Comparison of ENCODE assay signal across 18 cellular contexts in the genomic region with DNA sequence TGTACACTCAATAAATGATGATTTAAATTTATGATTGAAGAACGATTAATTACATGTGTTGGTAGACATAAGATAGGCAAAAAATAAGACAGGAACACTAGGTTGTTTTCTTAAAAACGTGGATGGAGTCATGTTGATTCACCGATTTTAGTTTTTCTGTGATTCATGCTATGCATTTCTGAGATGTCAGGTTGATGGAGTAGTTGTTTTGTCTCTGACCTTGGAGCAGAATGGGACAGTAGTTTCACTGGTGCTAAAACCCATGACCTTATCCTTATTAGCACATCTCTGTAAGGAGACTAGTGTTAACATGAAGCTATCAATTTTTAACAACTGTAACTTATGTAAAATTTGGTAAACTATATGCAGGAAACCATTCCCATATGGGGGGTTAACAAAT.
A peak's percentile ranks its signal among the peaks of the same experiment; 100 is the strongest.
DNase-seq lines count a peak whose midpoint lies in the region; ATAC-seq, FAIRE-seq and TF ChIP-seq lines count a peak whose summit lies in the region.
"Had no signal": no experiment of that assay in that cellular context is flagged by ENCODE, and none has a peak within 500 bp of the region (broad histone marks: within the 10 kb centered on the region; RNA-seq: fewer than 3 reads in every experiment).

No MANE protein-coding gene starts in this region.

- H3K27me3 Mint-ChIP-seq in MCF 10A (ENCODE audit: insufficient read depth, unreplicated experiment), result no peaks in the 10 kb centered on the region
- no peaks in the 10 kb centered on the region for H3K27me3 Mint-ChIP-seq in astrocyte (ENCODE audit: low read depth, unreplicated experiment)
- H3K27me3 Mint-ChIP-seq: B cell, IgD-negative memory B cell had no signal

- no peaks in the 10 kb centered on the region for H4K20me1 ChIP-seq in astrocyte (ENCODE audit: insufficient read depth, low read length)
- H4K20me1 ChIP-seq: BLaER1 treated with 17β-estradiol and CSF1 and Interleukin-3, amounts not matched to agents 10 nM and 100 nM had no signal

- POLR2A ChIA-PET in MCF 10A (lab: Yijun Ruan, JAX), result interaction anchor here (0.5 to 0.9 kb wide), 3 partner anchors 8 to 471 kb away, joined by 3 to 4 read pairs (median 4); no protein-coding TSS in a partner anchor

- no peak for TF ChIP-seq POLR2A in breast epithelium (IDR thresholded peaks at IDR 0.05)

- H3K4me1 Mint-ChIP-seq in MCF 10A (ENCODE audit: insufficient read depth, unreplicated experiment) (peaks cover 45% of the 10 kb centered on the region), astrocyte (ENCODE audit: low read depth, unreplicated experiment) (peaks cover 23% of the 10 kb centered on the region)
- H3K4me1 Mint-ChIP-seq: B cell, IgD-negative memory B cell had no signal

- H3K9me3 Mint-ChIP-seq in MCF 10A (ENCODE audit: unreplicated experiment) (peaks cover 13% of the 10 kb centered on the region), astrocyte (ENCODE audit: unreplicated experiment) (peaks cover 1% of the 10 kb centered on the region)

- TF ChIP-seq CTCF in MCF 10A (IDR thresholded peaks at IDR 0.05; ENCODE audit: unreplicated experiment) (no peak), breast epithelium (IDR thresholded peaks at IDR 0.05) (no peak), astrocyte (IDR thresholded peaks at IDR 0.05; ENCODE audit: insufficient read depth, low read depth, low read length) (no peak), psoas muscle (IDR thresholded peaks at IDR 0.05) (no peak)

- WGBS in psoas muscle, 3 donors, result 88 to 91% (median 89%) methylated on average over 3 of the region's 3 CpGs

- intact Hi-C loops in MCF 10A (cut with micrococcal nuclease), result no loop called here
- intact Hi-C loops in breast epithelium (cut with DNase I; ENCODE audit: low total_unique reads), result no loop called here
- intact Hi-C loops in psoas muscle (cut with DNase I), result no loop called here

- peak overlapping the region; percentile 98 for H3K27ac Mint-ChIP-seq in MCF 10A (ENCODE audit: low read depth, unreplicated experiment)
- H3K27ac Mint-ChIP-seq in astrocyte (ENCODE audit: unreplicated experiment), result no peak overlapping the region
- H3K27ac Mint-ChIP-seq: B cell; CD8-positive, alpha-beta T cell; IgD-negative memory B cell had no signal

- H3K4me2 ChIP-seq in astrocyte (ENCODE audit: low read length), result no peak overlapping the region
- H3K4me2 ChIP-seq: BLaER1 treated with 17β-estradiol and CSF1 and Interleukin-3, amounts not matched to agents 10 nM and 100 nM had no signal

- peak overlapping the region; percentile 12 for H3K4me3 Mint-ChIP-seq in MCF 10A (ENCODE audit: unreplicated experiment)
- H3K4me3 Mint-ChIP-seq in astrocyte (ENCODE audit: unreplicated experiment), result no peak overlapping the region
- H3K4me3 Mint-ChIP-seq: B cell; CD8-positive, alpha-beta T cell; IgD-negative memory B cell had no signal

- peak; percentile 82 for FAIRE-seq in astrocyte (lab: Jason Lieb, UNC)
- FAIRE-seq: GM19239, HepG2 had no signal

- H3K79me2 ChIP-seq in astrocyte (ENCODE audit: insufficient read depth, low read length), result no peaks in the 10 kb centered on the region

- no peak overlapping the region for H3K9ac ChIP-seq in astrocyte (ENCODE audit: low read length)
- H3K9ac ChIP-seq: BLaER1 treated with 17β-estradiol and CSF1 and Interleukin-3, amounts not matched to agents 10 nM and 100 nM had no signal

- DNase-seq in MCF 10A (ENCODE audit: unreplicated experiment) (peak; percentile 3), breast epithelium (ENCODE audit: low spot score in 2 of 2) (no peak), astrocyte (ENCODE audit: low read depth) (no peak), cortex of kidney (lab: John Stamatoyannopoulos, UW) (no peak), HT-29 (ENCODE audit: low spot score) (no peak), psoas muscle (no peak)
- DNase-seq: Calu3; CD8-positive, alpha-beta T cell; DMS79 treated with DMSO at 0.1 percent for 48 hours; GF-D8 had no signal

- no peak overlapping the region for H2AFZ ChIP-seq in astrocyte (ENCODE audit: low read depth, low read length)
- peak overlapping the region; percentile 26 for H2AFZ ChIP-seq in neuron (ENCODE audit: low read depth, low read length)

- H3K36me3 ChIP-seq in breast epithelium, result no peaks in the 10 kb centered on the region
- no peaks in the 10 kb centered on the region for H3K36me3 ChIP-seq in astrocyte (ENCODE audit: insufficient read depth, low read length)
- no peaks in the 10 kb centered on the region for H3K36me3 ChIP-seq in neuron (ENCODE audit: insufficient read depth, low read length)
- no peaks in the 10 kb centered on the region for H3K36me3 ChIP-seq in psoas muscle (ENCODE audit: insufficient read depth in 1 of 2, low read depth in 1 of 2)
- H3K36me3 ChIP-seq: BLaER1 treated with 17β-estradiol and CSF1 and Interleukin-3, amounts not matched to agents 10 nM and 100 nM; HAP-1 had no signal

- H3K9me3 ChIP-seq in breast epithelium (no peaks in the 10 kb centered on the region), astrocyte (ENCODE audit: insufficient read depth, low read depth, low read length) (no peaks in the 10 kb centered on the region), neuron (ENCODE audit: low read length) (no peaks in the 10 kb centered on the region), psoas muscle (no peaks in the 10 kb centered on the region)
- H3K9me3 ChIP-seq: BLaER1 treated with 17β-estradiol and CSF1 and Interleukin-3, amounts not matched to agents 10 nM and 100 nM; HAP-1 had no signal

- CTCF ChIA-PET in MCF 10A (lab: Yijun Ruan, JAX), result interaction anchor here (1.4 kb wide), 1 partner anchor 619 kb away, joined by 3 read pairs; no protein-coding TSS in a partner anchor

- H3K27ac ChIP-seq in breast epithelium (no peak overlapping the region), astrocyte (ENCODE audit: low read depth, low read length) (no peak overlapping the region), psoas muscle (no peak overlapping the region)
- H3K27ac ChIP-seq: 22Rv1; BLaER1 treated with 17β-estradiol and CSF1 and Interleukin-3, amounts not matched to agents 10 nM and 100 nM had no signal

- no peak for ATAC-seq in psoas muscle
- ATAC-seq: CD8-positive, alpha-beta T cell; HepG2 had no signal

- H3K4me3 ChIP-seq in breast epithelium (no peak overlapping the region), astrocyte (ENCODE audit: insufficient read depth, low read depth, low read length) (no peak overlapping the region), neuron (ENCODE audit: low read length) (no peak overlapping the region), psoas muscle (no peak overlapping the region)
- H3K4me3 ChIP-seq: BLaER1 treated with 17β-estradiol and CSF1 and Interleukin-3, amounts not matched to agents 10 nM and 100 nM; HAP-1 had no signal

- H3K36me3 Mint-ChIP-seq in MCF 10A (ENCODE audit: insufficient read depth, unreplicated experiment) (peaks cover 7% of the 10 kb centered on the region), astrocyte (ENCODE audit: low read depth, unreplicated experiment) (no peaks in the 10 kb centered on the region)
- H3K36me3 Mint-ChIP-seq: CD8-positive, alpha-beta T cell; IgD-negative memory B cell had no signal

- no TSS peak for BruUV-seq in MCF 10A (replicated peaks; lab: Mats Ljungman, UMichigan)

- H3K4me1 ChIP-seq in breast epithelium (peaks cover 0 to 3% of the 10 kb centered on the region in 2 donors), astrocyte (ENCODE audit: insufficient read depth, low read length) (no peaks in the 10 kb centered on the region), neuron (ENCODE audit: insufficient read depth, low read length) (no peaks in the 10 kb centered on the region), psoas muscle (no peaks in the 10 kb centered on the region)
- H3K4me1 ChIP-seq: BLaER1 treated with 17β-estradiol and CSF1 and Interleukin-3, amounts not matched to agents 10 nM and 100 nM; HAP-1 had no signal

- H3K27me3 ChIP-seq in breast epithelium (no peaks in the 10 kb centered on the region), astrocyte (ENCODE audit: insufficient read depth, low read length) (no peaks in the 10 kb centered on the region), neuron (ENCODE audit: insufficient read depth, low read length) (no peaks in the 10 kb centered on the region), psoas muscle (ENCODE audit: insufficient read depth in 3 of 3, low read length in 2 of 3) (no peaks in the 10 kb centered on the region)
- H3K27me3 ChIP-seq: BLaER1 treated with 17β-estradiol and CSF1 and Interleukin-3, amounts not matched to agents 10 nM and 100 nM had no signal
